ENCODE assay signal across 16 cellular contexts in the genomic region with DNA sequence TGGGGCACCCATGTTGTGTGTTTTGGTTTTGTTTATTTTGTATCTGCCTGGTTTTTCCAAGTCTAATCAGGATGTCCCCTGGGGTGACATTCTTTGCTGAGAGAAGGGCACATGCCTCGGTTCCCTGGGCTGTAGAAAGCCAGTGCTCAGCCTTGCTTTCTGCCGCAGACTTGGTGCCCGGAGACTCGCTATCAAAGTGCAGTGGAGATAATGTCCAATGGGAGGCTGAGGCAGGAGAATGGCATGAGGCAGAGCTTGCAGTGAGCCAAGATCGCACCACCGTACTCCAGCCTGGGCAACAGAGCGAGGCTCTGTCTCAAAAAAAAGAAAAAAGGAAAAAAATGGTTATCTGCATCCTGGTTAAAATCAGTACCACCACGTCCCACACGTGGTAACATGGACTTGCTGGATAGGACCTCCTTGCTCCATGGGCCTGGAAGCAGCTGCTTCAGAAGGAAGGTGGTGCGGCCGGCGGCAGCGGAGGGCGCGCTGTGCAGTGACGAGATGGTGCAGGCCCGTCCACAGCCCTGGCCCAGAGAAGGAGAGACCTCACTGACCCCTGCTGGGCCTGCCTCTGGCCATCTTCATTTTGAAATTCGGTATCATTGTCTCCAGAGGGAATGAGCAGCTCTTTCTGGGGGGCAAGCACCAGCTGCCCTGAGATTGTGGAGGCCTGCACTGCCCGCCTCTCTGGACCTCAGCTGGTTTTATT. TPM values are rescaled to one million over a fixed set of nuclear protein-coding genes. Genes with fewer than 3 reads are reported as not detected.
DNase-seq lines count a peak whose midpoint lies in the region; ATAC-seq and TF ChIP-seq lines count a peak whose summit lies in the region.
"Had no signal": no experiment of that assay in that cellular context is flagged by ENCODE, and none has a peak within 500 bp of the region (broad histone marks: within the 10 kb centered on the region; RNA-seq: fewer than 3 reads in every experiment).

No MANE protein-coding gene starts in this region.

- H3K27ac Mint-ChIP-seq in CD8-positive, alpha-beta memory T cell, result peak overlapping the region; percentile 97 to 100 (median 100)
- peak overlapping the region; percentile 81 for H3K27ac Mint-ChIP-seq in activated naive CD8-positive, alpha-beta T cell treated with anti-CD3 and anti-CD28 coated beads, Interleukin-2, amount 10 ng/mL, durations not matched to agents 7 days and 5 days
- peak overlapping the region in 7 of 9 donors; percentile 5 to 89 (median 67) for H3K27ac Mint-ChIP-seq in naive thymus-derived CD4-positive, alpha-beta T cell

- peak overlapping the region in 1 of 11 experiments; percentile 18; a peak in 2 of 22 replicates for H3K27ac ChIP-seq in BLaER1 treated with 17β-estradiol and CSF1 and Interleukin-3, amounts not matched to agents 10 nM and 100 nM
- peak overlapping the region; percentile 80 for H3K27ac ChIP-seq in CD8-positive, alpha-beta memory T cell (ENCODE audit: low read depth, low read length)
- peak overlapping the region; percentile 23 for H3K27ac ChIP-seq in naive thymus-derived CD4-positive, alpha-beta T cell (ENCODE audit: low read depth, low read length)
- H3K27ac ChIP-seq: gastroesophageal sphincter had no signal

- no peak for DNase-seq in CD8-positive, alpha-beta memory T cell
- DNase-seq in activated naive CD8-positive, alpha-beta T cell treated with anti-CD3 and anti-CD28 coated beads, Interleukin-2, amount 10 ng/mL, durations not matched to agents 7 days and 5 days, result no peak
- no peak for DNase-seq in naive thymus-derived CD4-positive, alpha-beta T cell
- DNase-seq in UCSD-AML1 (lab: John Stamatoyannopoulos, UW; ENCODE audit: unreplicated experiment) (no peak), lower leg skin (ENCODE audit: low spot score in 2 of 2) (no peak)
- DNase-seq: KBM-7, NCI-H1105, occipital lobe, SHP77 had no signal

- H3K9me3 Mint-ChIP-seq in CD8-positive, alpha-beta memory T cell, result peaks cover 0 to 2% (median 2%) of the 10 kb centered on the region in 5 donors
- no peaks in the 10 kb centered on the region for H3K9me3 Mint-ChIP-seq in activated naive CD8-positive, alpha-beta T cell treated with anti-CD3 and anti-CD28 coated beads, Interleukin-2, amount 10 ng/mL, durations not matched to agents 7 days and 5 days
- no peaks in the 10 kb centered on the region for H3K9me3 Mint-ChIP-seq in naive thymus-derived CD4-positive, alpha-beta T cell

- peaks cover 31 to 64% (median 41%) of the 10 kb centered on the region in 3 donors for H3K4me1 Mint-ChIP-seq in CD8-positive, alpha-beta memory T cell
- H3K4me1 Mint-ChIP-seq in activated naive CD8-positive, alpha-beta T cell treated with anti-CD3 and anti-CD28 coated beads, Interleukin-2, amount 10 ng/mL, durations not matched to agents 7 days and 5 days, result peaks cover 19% of the 10 kb centered on the region
- H3K4me1 Mint-ChIP-seq in naive thymus-derived CD4-positive, alpha-beta T cell, result peaks cover 5 to 35% (median 20%) of the 10 kb centered on the region in 7 donors

- peaks cover 62 to 100% (median 76%) of the 10 kb centered on the region in 11 experiments; a peak in 21 of 22 replicates for H4K20me1 ChIP-seq in BLaER1 treated with 17β-estradiol and CSF1 and Interleukin-3, amounts not matched to agents 10 nM and 100 nM

- WGBS in lower leg skin, 2 donors, result 88 to 91% methylated on average over 19 of the region's 19 CpGs

- TF ChIP-seq CTCF in lower leg skin (IDR thresholded peaks at IDR 0.05), result no peak

- no peak for TF ChIP-seq POLR2A in lower leg skin (IDR thresholded peaks at IDR 0.05)

- H3K27me3 Mint-ChIP-seq in CD8-positive, alpha-beta memory T cell, result peaks cover 0 to 4% of the 10 kb centered on the region in 2 donors
- H3K27me3 Mint-ChIP-seq in activated naive CD8-positive, alpha-beta T cell treated with anti-CD3 and anti-CD28 coated beads, Interleukin-2, amount 10 ng/mL, durations not matched to agents 7 days and 5 days, result no peaks in the 10 kb centered on the region
- H3K27me3 Mint-ChIP-seq in naive thymus-derived CD4-positive, alpha-beta T cell, result no peaks in the 10 kb centered on the region

- CTCF ChIA-PET in CD8-positive, alpha-beta memory T cell (lab: Charles Lee), result interaction anchor here (0.9 to 3.2 kb wide), 19 partner anchors 9 to 163 kb away, joined by 3 to 21 read pairs (median 4); a partner anchor contains a TSS
- CTCF ChIA-PET in naive thymus-derived CD4-positive, alpha-beta T cell (lab: Charles Lee), result interaction anchor here (0.6 to 0.9 kb wide), 2 partner anchors 11 to 575 kb away, joined by 4 to 7 read pairs; no protein-coding TSS in a partner anchor

- peak overlapping the region in 3 of 11 experiments; percentile 15 to 28 (median 15); a peak in 2 of 22 replicates for H3K9ac ChIP-seq in BLaER1 treated with 17β-estradiol and CSF1 and Interleukin-3, amounts not matched to agents 10 nM and 100 nM

- no peak overlapping the region for H3K4me3 ChIP-seq in BLaER1 treated with 17β-estradiol and CSF1 and Interleukin-3, amounts not matched to agents 10 nM and 100 nM
- no peak overlapping the region for H3K4me3 ChIP-seq in CD8-positive, alpha-beta memory T cell (ENCODE audit: low read length)
- no peak overlapping the region for H3K4me3 ChIP-seq in naive thymus-derived CD4-positive, alpha-beta T cell (ENCODE audit: low read length)
- H3K4me3 ChIP-seq in lower leg skin (ENCODE audit: low read depth, poor library complexity, severe bottlenecking), result no peak overlapping the region
- H3K4me3 ChIP-seq: gastroesophageal sphincter, GM12878, smooth muscle cell had no signal

- H3K4me2 ChIP-seq in BLaER1 treated with 17β-estradiol and CSF1 and Interleukin-3, amounts not matched to agents 10 nM and 100 nM, result peak overlapping the region in 7 of 11 experiments; percentile 5 to 49 (median 38); a peak in 9 of 22 replicates
- H3K4me2 ChIP-seq: smooth muscle cell had no signal

- intact Hi-C loops in naive thymus-derived CD4-positive, alpha-beta T cell (cut with micrococcal nuclease), result no loop called here
- intact Hi-C loops in lower leg skin (cut with DNase I; ENCODE audit: low total_unique reads), result no loop called here

- H3K9me3 ChIP-seq in BLaER1 treated with 17β-estradiol and CSF1 and Interleukin-3, amounts not matched to agents 10 nM and 100 nM (replicated peaks in 1 of 11), result no peaks in the 10 kb centered on the region
- no peaks in the 10 kb centered on the region for H3K9me3 ChIP-seq in CD8-positive, alpha-beta memory T cell (ENCODE audit: low read length)
- no peaks in the 10 kb centered on the region for H3K9me3 ChIP-seq in naive thymus-derived CD4-positive, alpha-beta T cell (ENCODE audit: control insufficient read depth in 2 of 3, low read length in 3 of 3)
- H3K9me3 ChIP-seq: gastroesophageal sphincter had no signal

- H3K36me3 ChIP-seq in BLaER1 treated with 17β-estradiol and CSF1 and Interleukin-3, amounts not matched to agents 10 nM and 100 nM, result peaks cover 71 to 98% (median 91%) of the 10 kb centered on the region in 11 experiments
- peaks cover 32% of the 10 kb centered on the region for H3K36me3 ChIP-seq in CD8-positive, alpha-beta memory T cell (ENCODE audit: insufficient read depth, low read length)
- H3K36me3 ChIP-seq in naive thymus-derived CD4-positive, alpha-beta T cell (ENCODE audit: control insufficient read depth in 2 of 3, insufficient read depth in 3 of 3, low read length in 3 of 3), result peaks cover 0 to 86% (median 3%) of the 10 kb centered on the region in 3 experiments

- H3K4me3 Mint-ChIP-seq in CD8-positive, alpha-beta memory T cell, result peak overlapping the region in 6 of 7 donors; percentile 77 to 87 (median 81)
- H3K4me3 Mint-ChIP-seq in activated naive CD8-positive, alpha-beta T cell treated with anti-CD3 and anti-CD28 coated beads, Interleukin-2, amount 10 ng/mL, durations not matched to agents 7 days and 5 days, result no peak overlapping the region
- H3K4me3 Mint-ChIP-seq in naive thymus-derived CD4-positive, alpha-beta T cell, result no peak overlapping the region

- ATAC-seq in activated naive CD8-positive, alpha-beta T cell treated with anti-CD3 and anti-CD28 coated beads, Interleukin-2, amount 10 ng/mL, durations not matched to agents 7 days and 5 days (ENCODE audit: low read depth), result no peak
- ATAC-seq in naive thymus-derived CD4-positive, alpha-beta T cell, result no peak
- ATAC-seq in HG03139 (IDR thresholded peaks at IDR 0.05; ENCODE audit: unreplicated experiment), result no peak
- ATAC-seq: GM12878 had no signal

- H3K36me3 Mint-ChIP-seq in CD8-positive, alpha-beta memory T cell, result peaks cover 0 to 78% (median 7%) of the 10 kb centered on the region in 3 donors
- H3K36me3 Mint-ChIP-seq in activated naive CD8-positive, alpha-beta T cell treated with anti-CD3 and anti-CD28 coated beads, Interleukin-2, amount 10 ng/mL, durations not matched to agents 7 days and 5 days, result peaks cover 5% of the 10 kb centered on the region
- H3K36me3 Mint-ChIP-seq in naive thymus-derived CD4-positive, alpha-beta T cell, result peaks cover 0 to 20% (median 4%) of the 10 kb centered on the region in 5 donors

- POLR2A ChIA-PET in CD8-positive, alpha-beta memory T cell (lab: Charles Lee), result interaction anchor here (0.8 to 3.1 kb wide), 11 partner anchors 9 to 167 kb away, joined by 3 to 29 read pairs (median 5); a partner anchor contains a TSS
- POLR2A ChIA-PET in activated naive CD8-positive, alpha-beta T cell treated with anti-CD3 and anti-CD28 coated beads, Interleukin-2, amount 10 ng/mL, durations not matched to agents 7 days and 5 days (lab: Charles Lee), result interaction anchor here (0.8 to 2.0 kb wide), 6 partner anchors 10 to 85 kb away, joined by 3 to 8 read pairs (median 6); a partner anchor contains a TSS
- POLR2A ChIA-PET in naive thymus-derived CD4-positive, alpha-beta T cell (lab: Charles Lee), result interaction anchor here (1.0 kb wide), 2 partner anchors 14 to 30 kb away, joined by 3 to 4 read pairs; no protein-coding TSS in a partner anchor

- H3K27me3 ChIP-seq in BLaER1 treated with 17β-estradiol and CSF1 and Interleukin-3, amounts not matched to agents 10 nM and 100 nM, result no peaks in the 10 kb centered on the region
- no peaks in the 10 kb centered on the region for H3K27me3 ChIP-seq in CD8-positive, alpha-beta memory T cell (ENCODE audit: insufficient read depth, low read length, poor library complexity, severe bottlenecking)
- H3K27me3 ChIP-seq in naive thymus-derived CD4-positive, alpha-beta T cell (ENCODE audit: control insufficient read depth in 2 of 2, insufficient read depth in 2 of 2, low read length in 2 of 2), result no peaks in the 10 kb centered on the region
- H3K27me3 ChIP-seq: gastroesophageal sphincter had no signal

- H3K4me1 ChIP-seq in BLaER1 treated with 17β-estradiol and CSF1 and Interleukin-3, amounts not matched to agents 10 nM and 100 nM, result peaks cover 24 to 50% (median 46%) of the 10 kb centered on the region in 10 experiments
- H3K4me1 ChIP-seq in CD8-positive, alpha-beta memory T cell (ENCODE audit: insufficient read depth, low read length), result peaks cover 36% of the 10 kb centered on the region
- H3K4me1 ChIP-seq in naive thymus-derived CD4-positive, alpha-beta T cell (ENCODE audit: control insufficient read depth in 2 of 2, insufficient read depth in 2 of 2, low read length in 2 of 2), result peaks cover 0 to 35% of the 10 kb centered on the region in 2 donors

RNA-seq across cellular contexts. Expression of a gene that starts 19.3 kb away (rescaled TPM):
- under 1 TPM in 1 of 2 experiments, not detected in 1; 0.22 TPM for total RNA-seq in CD8-positive, alpha-beta memory T cell
- polyA plus RNA-seq in CD8-positive, alpha-beta memory T cell, result not detected
- total RNA-seq in activated naive CD8-positive, alpha-beta T cell treated with anti-CD3 and anti-CD28 coated beads, Interleukin-2, amount 10 ng/mL, durations not matched to agents 7 days and 5 days, result under 1 TPM in 1 of 2 experiments, not detected in 1; 0.68 TPM
- total RNA-seq in naive thymus-derived CD4-positive, alpha-beta T cell, result under 1 TPM in 1 of 5 experiments, not detected in 4; 0.37 TPM
- polyA plus RNA-seq in naive thymus-derived CD4-positive, alpha-beta T cell, result not detected
- under 1 TPM in 1 of 4 donors, not detected in 3; 0.91 TPM for total RNA-seq in lower leg skin
- total RNA-seq: activated CD8-positive, alpha-beta memory T cell treated with anti-CD3 and anti-CD28 coated beads for 36 hours; cerebellum; gastroesophageal sphincter; GM12878; occipital lobe; smooth muscle cell had no signal
- polyA plus RNA-seq: GM12878, smooth muscle cell had no signal

RNA-seq across cellular contexts. Expression of a gene that starts 31.7 kb away (rescaled TPM):
- 100 to 1,000 TPM; 208 to 237 TPM for total RNA-seq in CD8-positive, alpha-beta memory T cell
- polyA plus RNA-seq in CD8-positive, alpha-beta memory T cell, result 1,129 TPM
- total RNA-seq in activated naive CD8-positive, alpha-beta T cell treated with anti-CD3 and anti-CD28 coated beads, Interleukin-2, amount 10 ng/mL, durations not matched to agents 7 days and 5 days, result 100 to 1,000 TPM; 505 to 513 TPM
- 100 to 1,000 TPM; 240 to 498 (median 281) TPM for total RNA-seq in naive thymus-derived CD4-positive, alpha-beta T cell
- 100 to 1,000 TPM; 454 to 537 TPM for polyA plus RNA-seq in naive thymus-derived CD4-positive, alpha-beta T cell
- total RNA-seq in lower leg skin, result 10 to 100 TPM; 30.5 to 93.2 (median 44.7) TPM

RNA-seq across cellular contexts. Expression of a gene that starts 43.8 kb away (rescaled TPM):
- 10 to 100 TPM; 58.0 to 59.7 TPM for total RNA-seq in CD8-positive, alpha-beta memory T cell
- 25.6 TPM for polyA plus RNA-seq in CD8-positive, alpha-beta memory T cell
- 10 to 100 TPM; 80.7 to 84.2 TPM for total RNA-seq in activated naive CD8-positive, alpha-beta T cell treated with anti-CD3 and anti-CD28 coated beads, Interleukin-2, amount 10 ng/mL, durations not matched to agents 7 days and 5 days
- total RNA-seq in naive thymus-derived CD4-positive, alpha-beta T cell, result 10 to 100 TPM; 37.7 to 66.9 (median 42.7) TPM
- polyA plus RNA-seq in naive thymus-derived CD4-positive, alpha-beta T cell, result 10 to 100 TPM; 12.9 to 23.5 TPM
- total RNA-seq in lower leg skin, result 10 to 100 TPM; 40.2 to 93.5 (median 67.1) TPM

RNA-seq across cellular contexts. Expression of a gene that starts 48.9 kb away (rescaled TPM):
- total RNA-seq in CD8-positive, alpha-beta memory T cell, result 100 to 1,000 TPM in 1 of 2 experiments, 10 to 100 TPM in 1; 91.4 to 102 TPM
- polyA plus RNA-seq in CD8-positive, alpha-beta memory T cell, result 21.6 TPM
- 10 to 100 TPM; 83.4 to 88.7 TPM for total RNA-seq in activated naive CD8-positive, alpha-beta T cell treated with anti-CD3 and anti-CD28 coated beads, Interleukin-2, amount 10 ng/mL, durations not matched to agents 7 days and 5 days
- 10 to 100 TPM; 74.0 to 97.8 (median 82.6) TPM for total RNA-seq in naive thymus-derived CD4-positive, alpha-beta T cell
- 10 to 100 TPM; 11.0 to 23.9 TPM for polyA plus RNA-seq in naive thymus-derived CD4-positive, alpha-beta T cell
- 10 to 100 TPM; 16.5 to 32.3 (median 18.5) TPM for total RNA-seq in lower leg skin

Comparison
In these comparisons a context has a peak if more than half of its experiments do, and no peak if none do; other contexts are left out.
1. H3K4me3 Mint-ChIP-seq: peak in CD8-positive, alpha-beta memory T cell (6 of 7); none in activated naive CD8-positive, alpha-beta T cell treated with anti-CD3 and anti-CD28 coated beads, Interleukin-2, amount 10 ng/mL, durations not matched to agents 7 days and 5 days (single experiment) and naive thymus-derived CD4-positive, alpha-beta T cell (0 of 10).
2. Peak in every context shown above with its lines, with median percentiles within 50 percentile points of each other: H3K27ac Mint-ChIP-seq.